ENCODE assay signal across 10 cellular contexts in genomic region chr12:75862692-75863471, GRCh38.
DNase-seq lines count a peak whose midpoint lies in the region; ATAC-seq lines count a peak whose summit lies in the region.
"Had no signal": no experiment of that assay in that cellular context is flagged by ENCODE, and none has a peak within 500 bp of the region (broad histone marks: within the 10 kb centered on the region; RNA-seq: fewer than 3 reads in every experiment).

No MANE protein-coding gene starts in this region.

- ATAC-seq in HG03342 (IDR thresholded peaks at IDR 0.05; ENCODE audit: unreplicated experiment) = no peak
- ATAC-seq: right cardiac atrium had no signal

- DNase-seq in AG20443 (ENCODE audit: low spot score) (peak; percentile 58), HPDE6-E6E7 (ENCODE audit: extremely low spot score) (peak; percentile 38), amniotic stem cell (lab: John Stamatoyannopoulos, UW) (peak; percentile 23), kidney tubule cell (ENCODE audit: low spot score) (peak; percentile 90), NCI-H1092 (lab: John Stamatoyannopoulos, UW) (no peak)
- DNase-seq in activated CD4-positive, alpha-beta T cell treated with anti-CD3 and anti-CD28 coated beads for 1 hour = no peak
- DNase-seq in stimulated activated CD4-positive, alpha-beta T cell treated with anti-CD3 and anti-CD28 coated beads, Interleukin-15, amount 100 ng/mL, for 24 hours = no peak
- DNase-seq: activated naive CD4-positive, alpha-beta T cell treated with Interleukin-2 at 50 U/mL for 16 hours; right cardiac atrium had no signal

Comparison
In these comparisons a context has a peak if more than half of its experiments do, and no peak if none do; other contexts are left out.
1. DNase-seq: peak in AG20443 (single experiment), HPDE6-E6E7 (single experiment), amniotic stem cell (single experiment) and kidney tubule cell (single experiment); none in NCI-H1092 (single experiment), activated CD4-positive, alpha-beta T cell treated with anti-CD3 and anti-CD28 coated beads for 1 hour (single experiment) and stimulated activated CD4-positive, alpha-beta T cell treated with anti-CD3 and anti-CD28 coated beads, Interleukin-15, amount 100 ng/mL, for 24 hours (single experiment).